ENCODE assay signal across 1 cellular context in the genomic region with DNA sequence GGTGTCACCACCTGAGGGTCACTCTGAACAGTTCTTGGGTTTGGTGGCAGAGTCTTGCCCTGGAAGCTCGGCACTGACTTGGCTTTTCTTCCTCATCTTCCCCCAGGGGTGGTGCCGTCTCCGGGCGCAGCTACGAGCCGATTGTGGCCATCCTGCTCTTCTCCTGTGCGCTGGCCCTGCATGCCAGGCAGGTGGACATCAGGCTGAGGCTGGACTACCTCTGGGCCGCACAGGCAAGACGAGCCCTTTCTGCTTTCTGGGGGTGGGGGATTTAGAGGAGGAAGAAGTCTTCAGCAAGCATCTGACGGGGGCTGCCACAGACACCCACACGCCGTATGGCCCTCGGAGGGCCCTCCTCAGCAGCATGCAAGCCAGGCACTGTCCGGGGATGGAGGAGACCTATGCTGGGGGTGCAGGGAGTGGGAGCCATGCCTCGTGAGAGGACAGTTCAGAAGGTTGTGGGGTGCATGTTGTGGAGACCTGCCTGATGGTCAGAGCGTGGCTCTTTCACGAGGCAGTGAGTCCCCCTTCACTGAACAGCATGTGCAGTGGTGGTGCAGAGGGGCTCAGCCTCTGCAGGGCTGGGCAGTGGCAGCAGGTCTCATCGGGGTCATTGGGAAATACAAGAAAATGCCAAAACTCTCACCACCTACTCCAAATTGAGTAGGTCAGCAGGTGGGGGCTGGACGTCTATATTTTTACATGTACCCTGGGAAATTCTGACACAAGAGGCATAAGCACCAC.
TF ChIP-seq lines count a peak whose summit lies in the region.

No MANE protein-coding gene starts in this region.

TF ChIP-seq in WTC11, 78 proteins besides CTCF, POLR2A, EP300 and RAD21 (continued from another document):
- TF ChIP-seq NFYB (CRISPR knock-in tag; conservative IDR thresholded peaks at IDR 0.05; ENCODE audit: low read depth) = no peak
- no peak for TF ChIP-seq TCF7 (CRISPR knock-in tag; IDR thresholded peaks at IDR 0.05; ENCODE audit: low read depth)
- no peak for TF ChIP-seq MXD4 (CRISPR knock-in tag; IDR thresholded peaks at IDR 0.05; ENCODE audit: borderline replicate concordance)
- TF ChIP-seq ETV6 (CRISPR knock-in tag; IDR thresholded peaks at IDR 0.05) = no peak
- TF ChIP-seq SOX15 (CRISPR knock-in tag; IDR thresholded peaks at IDR 0.05) = no peak
